Comparison of ENCODE assay signal across 27 cellular contexts in the genomic region with DNA sequence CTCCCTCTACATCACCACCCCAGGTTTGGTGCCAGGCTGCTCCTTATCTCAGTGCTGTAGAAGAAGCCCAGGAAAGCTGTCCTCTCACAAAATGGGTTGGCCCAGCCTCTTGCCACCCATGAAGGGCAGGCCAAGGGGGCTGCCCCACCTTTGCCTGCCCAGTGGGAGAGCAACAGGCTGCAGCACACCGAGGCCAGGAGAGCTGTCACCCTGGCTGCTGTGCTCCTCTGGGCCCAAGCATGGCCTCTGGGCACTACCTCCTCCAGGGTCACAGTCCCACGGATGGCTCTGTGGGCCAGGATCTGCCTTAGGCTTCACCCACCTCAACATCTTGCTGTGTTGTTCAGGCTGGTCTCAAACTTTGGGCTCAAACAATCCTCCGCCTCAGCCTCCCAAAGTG. TPM values are rescaled to one million over a fixed set of nuclear protein-coding genes. Genes with fewer than 3 reads are reported as not detected.
"Had no signal": no experiment of that assay in that cellular context is flagged by ENCODE, and none has a peak within 500 bp of the region (broad histone marks: within the 10 kb centered on the region; RNA-seq: fewer than 3 reads in every experiment).

No MANE protein-coding gene starts in this region.

- H3K27ac ChIP-seq: SJSA1, SK-N-MC had no signal

- H3K27me3 ChIP-seq: SJSA1 had no signal

- H3K4me3 ChIP-seq: SJSA1, SK-N-MC had no signal

- H3K9me3 ChIP-seq: SJSA1 had no signal

- ATAC-seq: HepG2, Panc1, PC-3 had no signal

- DNase-seq: IMR-90, Kasumi-1, KG1, MM.1S, NCI-H1092 treated with DMSO at 0.1 percent for 48 hours, NCI-H1436, NCI-H187, NCI-H2029, NCI-H2081 treated with DMSO at 0.1 percent for 48 hours, NCI-H2171, NCI-H226, NCI-H446, NCI-H510A, NCI-H524 treated with DMSO at 0.1 percent for 48 hours, NCI-H69, NCI-H774, PC-3, Right ventricle myocardium superior, SIG-M5, SW 1271 had no signal

RNA-seq across cellular contexts. Expression of gene STAB1, which starts 6.4 kb away (rescaled TPM):
- total RNA-seq: HT1080, IMR-90, M059J, OCI-LY7, SJSA1 had no signal
- polyA plus RNA-seq: IMR-90 had no signal

RNA-seq across cellular contexts. Expression of gene TNNC1, which starts 34.9 kb away (rescaled TPM):
- total RNA-seq: HT1080, M059J had no signal

RNA-seq across cellular contexts. Expression of gene SEMA3G, which starts 43.8 kb away (rescaled TPM):
- total RNA-seq: IMR-90, OCI-LY7 had no signal
